ENCODE assay signal across 1 cellular context in genomic region chr6:31462964-31463940, GRCh38.
TF ChIP-seq lines count a peak whose summit lies in the region.

No MANE protein-coding gene starts in this region.

TF ChIP-seq in H1, 55 proteins besides CTCF, POLR2A, EP300 and RAD21 (continued from another document):
- TF ChIP-seq PHF8 (conservative IDR thresholded peaks at IDR 0.05; ENCODE audit: low read depth, low read length), result peak; percentile 60
- TF ChIP-seq, protein P1, sequence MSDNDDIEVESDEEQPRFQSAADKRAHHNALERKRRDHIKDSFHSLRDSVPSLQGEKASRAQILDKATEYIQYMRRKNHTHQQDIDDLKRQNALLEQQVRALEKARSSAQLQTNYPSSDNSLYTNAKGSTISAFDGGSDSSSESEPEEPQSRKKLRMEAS (IDR thresholded peaks at IDR 0.05), result 0 out of 2 replicates have a peak, but pooled peaks have one; percentile 4
- no peak for TF ChIP-seq FOSL1 (IDR thresholded peaks at IDR 0.05; ENCODE audit: insufficient read depth, low read depth, low read length)
- no peak for TF ChIP-seq HDAC2 (IDR thresholded peaks at IDR 0.05; ENCODE audit: borderline replicate concordance in 1 of 2, low read depth in 2 of 2, low read length in 2 of 2)
- TF ChIP-seq RNF2 (IDR thresholded peaks at IDR 0.05; ENCODE audit: borderline replicate concordance, low read depth, low read length, missing control alignments, poor library complexity, severe bottlenecking), result no peak
- TF ChIP-seq CHD2 (IDR thresholded peaks at IDR 0.05; ENCODE audit: low read length), result peak; percentile 73
- TF ChIP-seq CEBPB (IDR thresholded peaks at IDR 0.05; ENCODE audit: low read depth, low read length), result no peak
- TF ChIP-seq TAF1 (IDR thresholded peaks at IDR 0.05; ENCODE audit: low read depth, low read length), result peak; percentile 93
- 0 out of 2 replicates have a peak, but pooled peaks have one; percentile 4 for TF ChIP-seq JUN (IDR thresholded peaks at IDR 0.05; ENCODE audit: low read depth, low read length)
- no peak for TF ChIP-seq SAP30 (IDR thresholded peaks at IDR 0.05; ENCODE audit: insufficient read depth, insufficient replicate concordance, low read length)
- no peak for TF ChIP-seq ATF2 (IDR thresholded peaks at IDR 0.05; ENCODE audit: low read length)
- TF ChIP-seq EGR1 (IDR thresholded peaks at IDR 0.05; ENCODE audit: borderline replicate concordance, low read depth, low read length), result no peak
- TF ChIP-seq TCF12 (IDR thresholded peaks at IDR 0.05; ENCODE audit: low read depth, low read length), result no peak
- TF ChIP-seq BCL11A (IDR thresholded peaks at IDR 0.05; ENCODE audit: low read depth in 2 of 2, low read length in 2 of 2), result no peak
- TF ChIP-seq SIN3A (conservative IDR thresholded peaks at IDR 0.05 in 1 of 2, IDR thresholded peaks at IDR 0.05 in 1 of 2; ENCODE audit: low read depth in 1 of 2, low read length in 2 of 2), result no peak
- no peak for TF ChIP-seq POU5F1 (IDR thresholded peaks at IDR 0.05; ENCODE audit: low read depth, low read length)
- TF ChIP-seq KDM4A (IDR thresholded peaks at IDR 0.05; ENCODE audit: low read depth, low read length, severe bottlenecking), result peak; percentile 17
- peak; percentile 89 for TF ChIP-seq SP1 (IDR thresholded peaks at IDR 0.05; ENCODE audit: low read depth, low read length)
- TF ChIP-seq, protein P2, sequence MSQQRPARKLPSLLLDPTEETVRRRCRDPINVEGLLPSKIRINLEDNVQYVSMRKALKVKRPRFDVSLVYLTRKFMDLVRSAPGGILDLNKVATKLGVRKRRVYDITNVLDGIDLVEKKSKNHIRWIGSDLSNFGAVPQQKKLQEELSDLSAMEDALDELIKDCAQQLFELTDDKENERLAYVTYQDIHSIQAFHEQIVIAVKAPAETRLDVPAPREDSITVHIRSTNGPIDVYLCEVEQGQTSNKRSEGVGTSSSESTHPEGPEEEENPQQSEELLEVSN (IDR thresholded peaks at IDR 0.05), result no peak
- peak; percentile 99 for TF ChIP-seq RFX5 (IDR thresholded peaks at IDR 0.05; ENCODE audit: borderline replicate concordance, low read depth, low read length)
- peak; percentile 93 for TF ChIP-seq TBP (IDR thresholded peaks at IDR 0.05; ENCODE audit: low read depth, low read length)
- TF ChIP-seq JUND (IDR thresholded peaks at IDR 0.05; ENCODE audit: low read length), result no peak
- TF ChIP-seq MAFK (IDR thresholded peaks at IDR 0.05; ENCODE audit: low read depth, low read length), result no peak
- no peak for TF ChIP-seq CHD1 (IDR thresholded peaks at IDR 0.05; ENCODE audit: low read depth, low read length)
- TF ChIP-seq SIRT6 (IDR thresholded peaks at IDR 0.05; ENCODE audit: low read length), result no peak
- no peak for TF ChIP-seq YY1 (IDR thresholded peaks at IDR 0.05; ENCODE audit: low read depth, low read length)
- no peak for TF ChIP-seq CBX8 (IDR thresholded peaks at IDR 0.05; ENCODE audit: borderline replicate concordance, low read depth, low read length)
- TF ChIP-seq SRF (IDR thresholded peaks at IDR 0.05; ENCODE audit: low read depth, low read length), result no peak
- peak; percentile 81 for TF ChIP-seq POLR2AphosphoS5 (IDR thresholded peaks at IDR 0.05; ENCODE audit: low read depth, low read length)
- no peak for TF ChIP-seq CBX5 (IDR thresholded peaks at IDR 0.05; ENCODE audit: low read depth, low read length)
- peak; percentile 96 for TF ChIP-seq CREB1 (IDR thresholded peaks at IDR 0.05)
- TF ChIP-seq SP2 (IDR thresholded peaks at IDR 0.05; ENCODE audit: low read length), result no peak
- TF ChIP-seq USF2 (IDR thresholded peaks at IDR 0.05; ENCODE audit: low read length), result no peak
